ENCODE assay signal across 14 cellular contexts in the genomic region with DNA sequence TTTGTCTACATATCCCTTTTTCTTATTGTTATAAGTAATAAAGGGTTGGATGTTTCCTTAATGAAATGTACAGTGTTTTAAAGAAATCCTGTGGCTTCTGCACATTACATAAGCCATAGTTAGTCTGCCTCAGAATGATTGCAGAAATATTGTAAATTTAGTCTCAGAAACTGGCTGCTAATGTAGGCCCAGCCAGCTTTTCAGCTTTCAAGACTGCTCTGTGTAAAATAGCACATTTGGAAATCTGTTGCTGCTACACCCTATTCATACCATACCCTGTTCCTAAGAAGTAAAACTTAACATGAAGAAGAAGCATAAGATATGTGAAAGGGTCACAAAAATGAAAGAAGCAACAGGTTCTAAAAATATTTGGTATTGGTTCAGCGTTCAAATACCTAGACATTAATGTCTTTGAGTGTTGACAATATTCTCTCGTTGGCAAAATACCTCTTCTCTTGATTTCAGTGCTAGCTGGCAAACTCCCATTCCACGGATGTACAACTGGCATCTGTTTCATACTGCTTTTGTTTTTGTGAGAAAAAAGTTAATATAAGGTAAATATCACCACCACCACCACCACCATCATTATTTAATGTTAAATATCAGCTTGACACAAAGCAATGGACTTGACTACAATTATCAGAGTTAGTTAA. TPM values are rescaled to one million over a fixed set of nuclear protein-coding genes. Genes with fewer than 3 reads are reported as not detected.
DNase-seq lines count a peak whose midpoint lies in the region; ATAC-seq, FAIRE-seq and TF ChIP-seq lines count a peak whose summit lies in the region.
"Had no signal": no experiment of that assay in that cellular context is flagged by ENCODE, and none has a peak within 500 bp of the region (broad histone marks: within the 10 kb centered on the region; RNA-seq: fewer than 3 reads in every experiment).

No MANE protein-coding gene starts in this region.

- no peak for TF ChIP-seq CTCF in GM12878 (IDR thresholded peaks at IDR 0.05 in 2 of 3, conservative IDR thresholded peaks at IDR 0.05 in 1 of 3; ENCODE audit: control insufficient read depth in 2 of 3, extremely low read depth in 1 of 3, insufficient read depth in 1 of 3, low read depth in 3 of 3, low read length in 3 of 3)

- DNase-seq in GM12878 (ENCODE audit: low read depth, low spot score) (no peak), NOMO-1 treated with DMSO at 0.1 percent for 48 hours (lab: John Stamatoyannopoulos, UW; ENCODE audit: unreplicated experiment) (no peak), NCI-H2081 (lab: John Stamatoyannopoulos, UW) (no peak), DMS 273 treated with DMSO at 0.1 percent for 48 hours (lab: John Stamatoyannopoulos, UW) (no peak)
- no peak for DNase-seq in central memory CD4-positive, alpha-beta T cell
- DNase-seq: esophagus squamous epithelium, NCI-H2171 treated with DMSO at 0.1 percent for 48 hours, SJCRH30 had no signal

- no peak for TF ChIP-seq EP300 in GM12878 (IDR thresholded peaks at IDR 0.05; ENCODE audit: borderline replicate concordance in 1 of 2, control insufficient read depth in 1 of 2, low read depth in 2 of 2, low read length in 2 of 2)

- peak overlapping the region; percentile 40 for H2AFZ ChIP-seq in GM12878 (ENCODE audit: control insufficient read depth, low read depth, low read length)
- H2AFZ ChIP-seq: parathyroid adenoma had no signal

- H3K9ac ChIP-seq in GM12878 (ENCODE audit: control insufficient read depth, insufficient read depth, low read length) = no peak overlapping the region
- H3K9ac ChIP-seq: parathyroid adenoma had no signal

- BruUV-seq in GM12878 (replicated peaks; lab: Mats Ljungman, UMichigan) = no TSS peak

- no peaks in the 10 kb centered on the region for H3K9me3 ChIP-seq in GM12878 (replicated peaks; ENCODE audit: control insufficient read depth, insufficient read depth, low read length)
- H3K9me3 ChIP-seq: esophagus squamous epithelium, SJCRH30, vagina had no signal

- H4K20me1 ChIP-seq in GM12878 (ENCODE audit: control insufficient read depth, insufficient read depth) = no peaks in the 10 kb centered on the region

- no peak overlapping the region for H3K27ac ChIP-seq in GM12878 (ENCODE audit: control insufficient read depth, insufficient read depth)
- H3K27ac ChIP-seq: esophagus squamous epithelium, parathyroid adenoma, SJCRH30, vagina had no signal

- H3K27me3 ChIP-seq in GM12878 (replicated peaks in 1 of 2; ENCODE audit: control insufficient read depth in 2 of 2, insufficient read depth in 2 of 2, low read length in 1 of 2) = no peaks in the 10 kb centered on the region
- H3K27me3 ChIP-seq: esophagus squamous epithelium, SJCRH30, vagina had no signal

- H3K36me3 ChIP-seq in GM12878 (ENCODE audit: control insufficient read depth in 2 of 2, insufficient read depth in 2 of 2, low read length in 1 of 2) = no peaks in the 10 kb centered on the region
- H3K36me3 ChIP-seq: esophagus squamous epithelium, SJCRH30, vagina had no signal

- ATAC-seq in GM18502 (IDR thresholded peaks at IDR 0.05; ENCODE audit: poor library complexity, unreplicated experiment) (peak; percentile 54), GM21423 (IDR thresholded peaks at IDR 0.05; ENCODE audit: unreplicated experiment) (peak; percentile 38), HG03060 (IDR thresholded peaks at IDR 0.05; ENCODE audit: low read depth, unreplicated experiment) (peak; percentile 27), GM12878 (peak; percentile 63)

- in situ Hi-C loops in GM12878 (cut with MboI) = no loop called here

- TF ChIP-seq RAD21 in GM12878 (IDR thresholded peaks at IDR 0.05; ENCODE audit: insufficient read depth, low read depth, low read length) = no peak

- 20% methylated on average over 3 of the region's 3 CpGs for WGBS in GM12878 (ENCODE audit: insufficient coverage, insufficient replicate concordance, low lambda C conversion rate, missing lambda C conversion rate)

- H3K79me2 ChIP-seq in GM12878 (ENCODE audit: control insufficient read depth, insufficient read depth, low read length) = no peaks in the 10 kb centered on the region
- H3K79me2 ChIP-seq: parathyroid adenoma had no signal

- intact Hi-C loops in GM12878 (cut with micrococcal nuclease; ENCODE audit: unreplicated experiment) = no loop called here

- RAD21 ChIA-PET in GM12878 (lab: Charles Lee; ENCODE audit: unreplicated experiment) = interaction anchor here (0.7 kb wide), 1 partner anchor 102 kb away, joined by 3 read pairs; no protein-coding TSS in a partner anchor

- peak overlapping the region; percentile 36 for H3K4me2 ChIP-seq in GM12878 (ENCODE audit: control insufficient read depth, insufficient read depth)

- CTCF ChIA-PET in GM12878 (lab: Yijun Ruan, JAX) = interaction anchor here (0.6 to 2.2 kb wide), 3 partner anchors 14 to 21 kb away, joined by 3 to 5 read pairs (median 3); a partner anchor contains a TSS

- no peak for FAIRE-seq in GM12878 (lab: Jason Lieb, UNC)
- FAIRE-seq: astrocyte had no signal

- POLR2A ChIA-PET in GM12878 (lab: Charles Lee) = no interaction called here

- TF ChIP-seq POLR2A in GM12878 (IDR thresholded peaks at IDR 0.05; ENCODE audit: low read depth, low read length) = no peak

- H3K4me1 ChIP-seq in GM12878 (ENCODE audit: control insufficient read depth, insufficient read depth, low read length) = no peaks in the 10 kb centered on the region
- H3K4me1 ChIP-seq: parathyroid adenoma, SJCRH30, vagina had no signal

- SMC1A ChIA-PET in GM12878 (lab: Charles Lee; ENCODE audit: uncharacterized antibody, unreplicated experiment) = no interaction called here

- H3K4me3 ChIP-seq in GM12878 = no peak overlapping the region
- H3K4me3 ChIP-seq: esophagus squamous epithelium, SJCRH30, vagina had no signal

TF ChIP-seq in GM12878, 131 proteins besides CTCF, POLR2A, EP300 and RAD21 (continues in another document):
- TF ChIP-seq, protein P1, sequence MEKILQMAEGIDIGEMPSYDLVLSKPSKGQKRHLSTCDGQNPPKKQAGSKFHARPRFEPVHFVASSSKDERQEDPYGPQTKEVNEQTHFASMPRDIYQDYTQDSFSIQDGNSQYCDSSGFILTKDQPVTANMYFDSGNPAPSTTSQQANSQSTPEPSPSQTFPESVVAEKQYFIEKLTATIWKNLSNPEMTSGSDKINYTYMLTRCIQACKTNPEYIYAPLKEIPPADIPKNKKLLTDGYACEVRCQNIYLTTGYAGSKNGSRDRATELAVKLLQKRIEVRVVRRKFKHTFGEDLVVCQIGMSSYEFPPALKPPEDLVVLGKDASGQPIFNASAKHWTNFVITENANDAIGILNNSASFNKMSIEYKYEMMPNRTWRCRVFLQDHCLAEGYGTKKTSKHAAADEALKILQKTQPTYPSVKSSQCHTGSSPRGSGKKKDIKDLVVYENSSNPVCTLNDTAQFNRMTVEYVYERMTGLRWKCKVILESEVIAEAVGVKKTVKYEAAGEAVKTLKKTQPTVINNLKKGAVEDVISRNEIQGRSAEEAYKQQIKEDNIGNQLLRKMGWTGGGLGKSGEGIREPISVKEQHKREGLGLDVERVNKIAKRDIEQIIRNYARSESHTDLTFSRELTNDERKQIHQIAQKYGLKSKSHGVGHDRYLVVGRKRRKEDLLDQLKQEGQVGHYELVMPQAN (conservative IDR thresholded peaks at IDR 0.05) = no peak
- TF ChIP-seq STAT3 (IDR thresholded peaks at IDR 0.05; ENCODE audit: low read depth, low read length) (no peak), WRNIP1 (IDR thresholded peaks at IDR 0.05; ENCODE audit: borderline replicate concordance, low read depth, low read length) (no peak), KAT2A (conservative IDR thresholded peaks at IDR 0.05; ENCODE audit: control insufficient read depth, low read depth, low read length) (no peak), NR2F1 (conservative IDR thresholded peaks at IDR 0.05) (no peak), IKZF2 (IDR thresholded peaks at IDR 0.05) (no peak), CBX5 (IDR thresholded peaks at IDR 0.05; ENCODE audit: low read depth) (no peak)

RNA-seq across cellular contexts. Expression of a gene that starts 19.2 kb away (rescaled TPM):
- total RNA-seq in GM12878 (2013; cell fraction: nucleolus; rRNA removed) = 5.4 and 5.6 TPM in 2 replicates
- 0.71 and 1.5 TPM in 2 replicates for total RNA-seq in GM12878 (2014; rRNA removed)
- total RNA-seq in GM12878 (2014; rRNA removed; fragmentation: Illumina TruSeq; extraction: Trizol) = 1.1 and 1.3 TPM in 2 replicates
- total RNA-seq in GM12878 (2021) = 0.93 and 1.3 TPM in 2 replicates
- polyA plus RNA-seq in GM12878 (2011; ENCODE audit: low read depth) = 0.93 TPM
- polyA plus RNA-seq in GM12878 (2011; rRNA removed) = 0.09 and 0.11 TPM in 2 replicates
- polyA plus RNA-seq in GM12878 (2011; cell fraction: cytosol; rRNA removed) = 0.02 TPM in 1 of 2 replicates, not detected in the other
- not detected in 2 replicates for polyA plus RNA-seq in GM12878 (2011; cell fraction: nucleus; rRNA removed)
- polyA plus RNA-seq in GM12878 (2012) = 1.6 and 1.8 TPM in 2 replicates
- 0.82 and 0.93 TPM in 2 replicates for polyA plus RNA-seq in GM12878 (2014; fragmentation: Illumina TruSeq; extraction: Trizol)
- polyA plus RNA-seq in GM12878 (2014; fragmentation: Nextera tagmentation; extraction: Ambion mirVana) = under 1 TPM; 0.31 to 0.37 TPM
- polyA plus RNA-seq in GM12878 (2014; rRNA removed) = 0.55 and 0.61 TPM in 2 replicates
- under 1 TPM; 0.30 to 0.48 TPM for polyA plus RNA-seq in GM12878 (2016; fragmentation: Nextera tagmentation; extraction: Ambion mirVana)
- polyA minus RNA-seq in GM12878 (2011; rRNA and poly(A)+ RNA removed) = 0.07 TPM in 1 of 2 replicates, not detected in the other
- 0.40 and 4.8 TPM in 2 replicates for polyA minus RNA-seq in GM12878 (2011; cell fraction: cytosol; rRNA and poly(A)+ RNA removed)
- polyA minus RNA-seq in GM12878 (2011; cell fraction: nucleus; rRNA and poly(A)+ RNA removed) = 0.38 and 0.60 TPM in 2 replicates

RNA-seq across cellular contexts. Expression of a gene that starts 21.1 kb away (rescaled TPM):
- total RNA-seq in GM12878 (2013; cell fraction: nucleolus; rRNA removed) = 0.78 and 0.81 TPM in 2 replicates
- total RNA-seq in GM12878 (2014; rRNA removed) = 0.56 and 0.65 TPM in 2 replicates
- total RNA-seq in GM12878 (2014; rRNA removed; fragmentation: Illumina TruSeq; extraction: Trizol) = 0.46 and 0.72 TPM in 2 replicates
- total RNA-seq in GM12878 (2021) = 0.51 and 0.80 TPM in 2 replicates
- polyA plus RNA-seq in GM12878 (2011; ENCODE audit: low read depth) = 0.76 TPM
- 1.7 and 2.8 TPM in 2 replicates for polyA plus RNA-seq in GM12878 (2011; rRNA removed)
- 0.57 and 0.76 TPM in 2 replicates for polyA plus RNA-seq in GM12878 (2011; cell fraction: cytosol; rRNA removed)
- 0.16 and 0.54 TPM in 2 replicates for polyA plus RNA-seq in GM12878 (2011; cell fraction: nucleus; rRNA removed)
- polyA plus RNA-seq in GM12878 (2012) = 0.73 and 1.2 TPM in 2 replicates
- 0.16 and 0.19 TPM in 2 replicates for polyA plus RNA-seq in GM12878 (2014; fragmentation: Illumina TruSeq; extraction: Trizol)
- under 1 TPM; 0.18 to 0.58 TPM for polyA plus RNA-seq in GM12878 (2014; fragmentation: Nextera tagmentation; extraction: Ambion mirVana)
- 0.10 and 0.58 TPM in 2 replicates for polyA plus RNA-seq in GM12878 (2014; rRNA removed)
- polyA plus RNA-seq in GM12878 (2016; fragmentation: Nextera tagmentation; extraction: Ambion mirVana) = under 1 TPM; 0.56 to 0.81 TPM
- polyA minus RNA-seq in GM12878 (2011; rRNA and poly(A)+ RNA removed) = 1.3 and 1.9 TPM in 2 replicates
- 0.40 and 0.83 TPM in 2 replicates for polyA minus RNA-seq in GM12878 (2011; cell fraction: cytosol; rRNA and poly(A)+ RNA removed)
- 1.1 and 1.3 TPM in 2 replicates for polyA minus RNA-seq in GM12878 (2011; cell fraction: nucleus; rRNA and poly(A)+ RNA removed)
